Comparison of ENCODE assay signal across 29 cellular contexts in the genomic region with DNA sequence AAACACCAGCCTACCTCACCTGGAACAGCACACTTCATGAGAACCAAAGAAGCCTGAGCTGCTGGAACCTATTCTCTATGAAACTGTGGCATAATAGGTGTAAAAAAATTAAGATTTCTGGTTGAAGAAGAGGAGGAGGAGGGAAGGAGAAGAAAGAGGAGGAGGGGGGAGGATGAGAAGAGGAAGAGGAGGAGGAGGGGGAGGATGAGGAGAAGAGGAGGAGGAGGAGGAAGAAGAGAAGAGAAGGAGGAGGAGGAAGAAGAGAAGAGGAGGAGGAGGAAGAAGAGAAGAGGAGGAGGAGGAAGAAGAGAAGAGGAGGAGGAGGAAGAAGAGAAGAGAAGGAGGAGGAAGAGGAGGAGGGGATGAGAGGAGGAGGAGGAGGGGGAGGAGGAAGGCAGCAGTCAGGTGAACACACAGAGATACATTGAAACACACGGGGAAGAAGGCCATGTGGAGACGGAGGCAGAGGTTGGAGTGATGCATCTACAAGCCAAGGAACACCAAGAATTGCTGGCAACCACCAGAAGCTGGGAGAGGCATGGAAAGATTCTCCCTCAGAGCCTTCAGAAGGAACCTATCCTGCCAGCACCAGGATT. TPM values are rescaled to one million over a fixed set of nuclear protein-coding genes. Genes with fewer than 3 reads are reported as not detected.
"Had no signal": no experiment of that assay in that cellular context is flagged by ENCODE, and none has a peak within 500 bp of the region (broad histone marks: within the 10 kb centered on the region; RNA-seq: fewer than 3 reads in every experiment).

No MANE protein-coding gene starts in this region.

- H3K79me2 ChIP-seq: parathyroid adenoma had no signal

- H3K9ac ChIP-seq: neural progenitor cell, parathyroid adenoma had no signal

- H3K27me3 ChIP-seq: testis had no signal

- H3K4me1 ChIP-seq: neural progenitor cell, parathyroid adenoma, psoas muscle, testis, uterus had no signal

- H2AFZ ChIP-seq: neural progenitor cell, parathyroid adenoma had no signal

- H3K27ac ChIP-seq: neural progenitor cell, ovary, parathyroid adenoma, psoas muscle, skin epidermis, spleen, suprapubic skin, testis, tibial artery, transverse colon, upper lobe of right lung, uterus had no signal

- H3K4me2 ChIP-seq: neural progenitor cell, smooth muscle cell had no signal

- H3K4me3 ChIP-seq: neural progenitor cell, ovary, psoas muscle, skin epidermis, smooth muscle cell, spleen, suprapubic skin, testis, tibial artery, transverse colon, upper lobe of right lung, uterus had no signal

- H3K36me3 ChIP-seq: neural progenitor cell, ovary, spleen, suprapubic skin, tibial artery, transverse colon, upper lobe of right lung, uterus had no signal

- H3K9me3 ChIP-seq: ovary, suprapubic skin, testis, upper lobe of right lung had no signal

- ATAC-seq: natural killer cell; psoas muscle; right cardiac atrium; sciatic nerve; stimulated activated memory B cell treated with anti-CD40 and anti-IgM and Interleukin-4, amounts not matched to agents 10 μg/mL and 1 μg/mL and 100 μg/mL, for 72 hours; stimulated activated naive CD8-positive, alpha-beta T cell treated with anti-CD3 and anti-CD28 coated beads, Interleukin-15, amount 100 ng/mL, for 72 hours; upper lobe of right lung had no signal

- DNase-seq: natural killer cell; occipital lobe; ovary; posterior cingulate gyrus; psoas muscle; right cardiac atrium; spleen; stimulated activated CD4-positive, alpha-beta T cell treated with anti-CD3 and anti-CD28 coated beads, Interleukin-12 subunit alpha, Interleukin-12 subunit beta, amount 100 ng/mL, for 4 hours; stimulated activated CD4-positive, alpha-beta T cell treated with anti-CD3 and anti-CD28 coated beads, Interleukin-1b, Interleukin-23, amount 100 ng/mL, for 48 hours; stimulated activated CD4-positive, alpha-beta T cell treated with anti-CD3 and anti-CD28 coated beads, Interleukin-4, amount 100 ng/mL, for 1 hour; stimulated activated CD4-positive, alpha-beta T cell treated with anti-CD3 and anti-CD28 coated beads, Interleukin-4, amount 100 ng/mL, for 4 hours; stimulated activated CD8-positive, alpha-beta memory T cell treated with anti-CD3 and anti-CD28 coated beads, Interleukin-4, amount 100 ng/mL, for 48 hours; stimulated activated naive CD4-positive, alpha-beta T cell; stimulated activated naive CD8-positive, alpha-beta T cell treated with anti-CD3 and anti-CD28 coated beads, Interleukin-15, amount 100 ng/mL, for 72 hours; stimulated activated naive CD8-positive, alpha-beta T cell treated with anti-CD3 and anti-CD28 coated beads, Interleukin-15, Interleukin-2, amounts not matched to agents 100 U/mL and 50 U/mL, for 24 hours; substantia nigra; testis; tibial artery; transverse colon; upper lobe of right lung; uterus had no signal

RNA-seq across cellular contexts. Expression of a gene that starts 8.2 kb away (rescaled TPM):
- total RNA-seq: osteoblast, upper lobe of right lung had no signal
